ENCODE assay signal across 1 cellular context in the genomic region with DNA sequence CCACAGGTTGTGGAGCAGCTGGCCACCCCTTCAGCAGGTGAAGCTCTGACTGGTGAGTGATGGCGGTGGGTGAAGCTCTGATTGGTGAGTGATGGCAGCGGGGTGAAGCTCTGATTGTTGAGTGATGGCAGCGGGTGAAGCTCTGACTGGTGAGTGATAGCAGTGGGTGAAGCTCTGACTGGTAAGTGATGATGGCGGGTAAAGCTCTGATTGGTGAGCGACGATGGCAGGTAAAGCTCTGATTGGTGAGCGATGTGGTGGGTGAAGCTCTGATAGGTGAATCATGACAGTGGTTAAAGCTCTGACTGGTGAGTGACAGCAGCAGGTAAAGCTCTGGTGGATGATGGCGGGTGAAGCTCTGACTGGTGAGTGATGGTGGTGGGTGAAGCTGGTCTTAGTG.
TF ChIP-seq lines count a peak whose summit lies in the region.

No MANE protein-coding gene starts in this region.

TF ChIP-seq in GM12878, 131 proteins besides CTCF, POLR2A, EP300 and RAD21 (continued from another document):
- TF ChIP-seq, protein P1, sequence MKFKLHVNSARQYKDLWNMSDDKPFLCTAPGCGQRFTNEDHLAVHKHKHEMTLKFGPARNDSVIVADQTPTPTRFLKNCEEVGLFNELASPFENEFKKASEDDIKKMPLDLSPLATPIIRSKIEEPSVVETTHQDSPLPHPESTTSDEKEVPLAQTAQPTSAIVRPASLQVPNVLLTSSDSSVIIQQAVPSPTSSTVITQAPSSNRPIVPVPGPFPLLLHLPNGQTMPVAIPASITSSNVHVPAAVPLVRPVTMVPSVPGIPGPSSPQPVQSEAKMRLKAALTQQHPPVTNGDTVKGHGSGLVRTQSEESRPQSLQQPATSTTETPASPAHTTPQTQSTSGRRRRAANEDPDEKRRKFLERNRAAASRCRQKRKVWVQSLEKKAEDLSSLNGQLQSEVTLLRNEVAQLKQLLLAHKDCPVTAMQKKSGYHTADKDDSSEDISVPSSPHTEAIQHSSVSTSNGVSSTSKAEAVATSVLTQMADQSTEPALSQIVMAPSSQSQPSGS (IDR thresholded peaks at IDR 0.05; ENCODE audit: low read length): no peak
- TF ChIP-seq, protein P2, sequence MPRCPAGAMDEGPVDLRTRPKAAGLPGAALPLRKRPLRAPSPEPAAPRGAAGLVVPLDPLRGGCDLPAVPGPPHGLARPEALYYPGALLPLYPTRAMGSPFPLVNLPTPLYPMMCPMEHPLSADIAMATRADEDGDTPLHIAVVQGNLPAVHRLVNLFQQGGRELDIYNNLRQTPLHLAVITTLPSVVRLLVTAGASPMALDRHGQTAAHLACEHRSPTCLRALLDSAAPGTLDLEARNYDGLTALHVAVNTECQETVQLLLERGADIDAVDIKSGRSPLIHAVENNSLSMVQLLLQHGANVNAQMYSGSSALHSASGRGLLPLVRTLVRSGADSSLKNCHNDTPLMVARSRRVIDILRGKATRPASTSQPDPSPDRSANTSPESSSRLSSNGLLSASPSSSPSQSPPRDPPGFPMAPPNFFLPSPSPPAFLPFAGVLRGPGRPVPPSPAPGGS (IDR thresholded peaks at IDR 0.05; ENCODE audit: borderline replicate concordance, insufficient read depth, low read depth, low read length, poor library complexity, severe bottlenecking): peak; percentile 70
